ENCODE assay signal across 19 cellular contexts in genomic region chr10:104396581-104396980, GRCh38. TPM values are rescaled to one million over a fixed set of nuclear protein-coding genes. Genes with fewer than 3 reads are reported as not detected.
DNase-seq lines count a peak whose midpoint lies in the region; ATAC-seq and TF ChIP-seq lines count a peak whose summit lies in the region.
"Had no signal": no experiment of that assay in that cellular context is flagged by ENCODE, and none has a peak within 500 bp of the region (broad histone marks: within the 10 kb centered on the region; RNA-seq: fewer than 3 reads in every experiment).

No MANE protein-coding gene starts in this region.

- H3K36me3 Mint-ChIP-seq in central memory CD8-positive, alpha-beta T cell (ENCODE audit: insufficient read depth), result no peaks in the 10 kb centered on the region
- no peaks in the 10 kb centered on the region for H3K36me3 Mint-ChIP-seq in effector memory CD8-positive, alpha-beta T cell (ENCODE audit: insufficient read depth)
- no peaks in the 10 kb centered on the region for H3K36me3 Mint-ChIP-seq in naive thymus-derived CD4-positive, alpha-beta T cell
- no peaks in the 10 kb centered on the region for H3K36me3 Mint-ChIP-seq in progenitor cell of endocrine pancreas (ENCODE audit: insufficient read depth)
- H3K36me3 Mint-ChIP-seq: CD14-positive monocyte; CD4-positive, alpha-beta memory T cell; CD4-positive, CD25-positive, alpha-beta regulatory T cell; CD8-positive, alpha-beta memory T cell had no signal

- H3K27ac Mint-ChIP-seq in central memory CD8-positive, alpha-beta T cell (ENCODE audit: low read depth), result no peak overlapping the region
- H3K27ac Mint-ChIP-seq in effector memory CD8-positive, alpha-beta T cell, result peak overlapping the region; percentile 0 to 30
- H3K27ac Mint-ChIP-seq in naive thymus-derived CD4-positive, alpha-beta T cell, result no peak overlapping the region
- no peak overlapping the region for H3K27ac Mint-ChIP-seq in progenitor cell of endocrine pancreas
- H3K27ac Mint-ChIP-seq: CD14-positive monocyte; CD4-positive, CD25-positive, alpha-beta regulatory T cell had no signal

- DNase-seq in central memory CD8-positive, alpha-beta T cell (ENCODE audit: low spot score in 2 of 2), result no peak
- no peak for DNase-seq in effector memory CD8-positive, alpha-beta T cell
- DNase-seq in naive thymus-derived CD4-positive, alpha-beta T cell, result no peak
- DNase-seq in SKM-1 treated with dmso at 0.1 percent for 144 hours (lab: John Stamatoyannopoulos, UW; ENCODE audit: unreplicated experiment) (no peak), progenitor cell of endocrine pancreas (ENCODE audit: low spot score, unreplicated experiment) (no peak)
- DNase-seq: 8988T; ACHN; BE2C; C1 segment of cervical spinal cord; CD4-positive, alpha-beta memory T cell; CD4-positive, CD25-positive, alpha-beta regulatory T cell; CD8-positive, alpha-beta memory T cell; COR-L47; DMS 273 treated with DMSO at 0.1 percent for 48 hours; DMS153; DMS79 treated with DMSO at 0.1 percent for 48 hours; GF-D8 had no signal

- TF ChIP-seq CTCF in progenitor cell of endocrine pancreas (IDR thresholded peaks at IDR 0.05; ENCODE audit: unreplicated experiment), result no peak

- peaks cover 24% of the 10 kb centered on the region for H3K4me1 Mint-ChIP-seq in central memory CD8-positive, alpha-beta T cell
- H3K4me1 Mint-ChIP-seq in effector memory CD8-positive, alpha-beta T cell (ENCODE audit: low read depth in 2 of 2), result peaks cover 11 to 15% of the 10 kb centered on the region in 2 donors
- peaks cover 0 to 4% (median 2%) of the 10 kb centered on the region in 7 donors for H3K4me1 Mint-ChIP-seq in naive thymus-derived CD4-positive, alpha-beta T cell
- H3K4me1 Mint-ChIP-seq in progenitor cell of endocrine pancreas (ENCODE audit: low read depth), result peaks cover 4% of the 10 kb centered on the region
- H3K4me1 Mint-ChIP-seq: CD14-positive monocyte; CD4-positive, CD25-positive, alpha-beta regulatory T cell had no signal

- H3K36me3 ChIP-seq in naive thymus-derived CD4-positive, alpha-beta T cell (ENCODE audit: control insufficient read depth in 2 of 3, insufficient read depth in 3 of 3, low read length in 3 of 3), result no peaks in the 10 kb centered on the region
- H3K36me3 ChIP-seq: BE2C, BLaER1 had no signal

- POLR2A ChIA-PET in naive thymus-derived CD4-positive, alpha-beta T cell (lab: Charles Lee), result no interaction called here

- peak; percentile 65 for ATAC-seq in central memory CD8-positive, alpha-beta T cell (replicated peaks; ENCODE audit: extremely low read depth, poor library complexity, severe bottlenecking)
- ATAC-seq in effector memory CD8-positive, alpha-beta T cell (replicated peaks), result peak; percentile 69
- ATAC-seq in naive thymus-derived CD4-positive, alpha-beta T cell, result peak; percentile 45

- no peaks in the 10 kb centered on the region for H3K9me3 Mint-ChIP-seq in central memory CD8-positive, alpha-beta T cell
- no peaks in the 10 kb centered on the region for H3K9me3 Mint-ChIP-seq in effector memory CD8-positive, alpha-beta T cell
- H3K9me3 Mint-ChIP-seq in naive thymus-derived CD4-positive, alpha-beta T cell, result no peaks in the 10 kb centered on the region
- no peaks in the 10 kb centered on the region for H3K9me3 Mint-ChIP-seq in progenitor cell of endocrine pancreas (ENCODE audit: low read depth)
- H3K9me3 Mint-ChIP-seq: CD14-positive monocyte; CD4-positive, alpha-beta memory T cell; CD8-positive, alpha-beta memory T cell had no signal

- H3K27me3 Mint-ChIP-seq in central memory CD8-positive, alpha-beta T cell, result peaks cover 62% of the 10 kb centered on the region
- H3K27me3 Mint-ChIP-seq in effector memory CD8-positive, alpha-beta T cell, result peaks cover 31 to 72% of the 10 kb centered on the region in 2 donors
- H3K27me3 Mint-ChIP-seq in naive thymus-derived CD4-positive, alpha-beta T cell, result peaks cover 18 to 52% (median 30%) of the 10 kb centered on the region in 5 donors
- peaks cover 16% of the 10 kb centered on the region for H3K27me3 Mint-ChIP-seq in progenitor cell of endocrine pancreas

- no peaks in the 10 kb centered on the region for H3K9me3 ChIP-seq in naive thymus-derived CD4-positive, alpha-beta T cell (ENCODE audit: control insufficient read depth in 2 of 3, low read length in 3 of 3)
- H3K9me3 ChIP-seq: BE2C, BLaER1 had no signal

- H3K4me1 ChIP-seq in naive thymus-derived CD4-positive, alpha-beta T cell (ENCODE audit: control insufficient read depth in 2 of 2, insufficient read depth in 2 of 2, low read length in 2 of 2), result no peaks in the 10 kb centered on the region
- H3K4me1 ChIP-seq: BE2C, BLaER1 had no signal

- intact Hi-C loops in naive thymus-derived CD4-positive, alpha-beta T cell (cut with micrococcal nuclease), result no loop called here

- CTCF ChIA-PET in naive thymus-derived CD4-positive, alpha-beta T cell (lab: Charles Lee), result no interaction called here

- H3K4me3 ChIP-seq in naive thymus-derived CD4-positive, alpha-beta T cell (ENCODE audit: low read length), result no peak overlapping the region
- H3K4me3 ChIP-seq: BLaER1 had no signal

- H3K27me3 ChIP-seq in naive thymus-derived CD4-positive, alpha-beta T cell (ENCODE audit: control insufficient read depth in 2 of 2, insufficient read depth in 2 of 2, low read length in 2 of 2), result no peaks in the 10 kb centered on the region
- H3K27me3 ChIP-seq: BE2C, BLaER1 had no signal

- no peak overlapping the region for H3K4me3 Mint-ChIP-seq in central memory CD8-positive, alpha-beta T cell
- no peak overlapping the region for H3K4me3 Mint-ChIP-seq in effector memory CD8-positive, alpha-beta T cell
- H3K4me3 Mint-ChIP-seq in naive thymus-derived CD4-positive, alpha-beta T cell, result no peak overlapping the region
- no peak overlapping the region for H3K4me3 Mint-ChIP-seq in progenitor cell of endocrine pancreas (ENCODE audit: low read depth)
- H3K4me3 Mint-ChIP-seq: CD14-positive monocyte; CD4-positive, CD25-positive, alpha-beta regulatory T cell had no signal

- H3K27ac ChIP-seq in naive thymus-derived CD4-positive, alpha-beta T cell (ENCODE audit: low read depth, low read length), result no peak overlapping the region
- H3K27ac ChIP-seq: BLaER1 had no signal

RNA-seq across cellular contexts. Expression of gene CFAP58, which starts 42.9 kb away (rescaled TPM):
- under 1 TPM in 1 of 5 experiments, not detected in 4; 0.17 TPM for total RNA-seq in naive thymus-derived CD4-positive, alpha-beta T cell
- not detected for polyA plus RNA-seq in naive thymus-derived CD4-positive, alpha-beta T cell
- total RNA-seq in progenitor cell of endocrine pancreas, result 0.24 and 0.29 TPM in 2 replicates
- total RNA-seq: CD4-positive, alpha-beta memory T cell; CD4-positive, CD25-positive, alpha-beta regulatory T cell had no signal
- polyA plus RNA-seq: CD14-positive monocyte; CD4-positive, alpha-beta memory T cell; CD8-positive, alpha-beta memory T cell had no signal

RNA-seq across cellular contexts. Expression of gene ITPRIP, which starts 58.3 kb away (rescaled TPM):
- 100 to 1,000 TPM in 1 of 5 experiments, 10 to 100 TPM in 4; 20.0 to 129 (median 27.8) TPM for total RNA-seq in naive thymus-derived CD4-positive, alpha-beta T cell
- 10 to 100 TPM; 17.8 to 18.0 TPM for polyA plus RNA-seq in naive thymus-derived CD4-positive, alpha-beta T cell
- 6.1 and 7.0 TPM in 2 replicates for total RNA-seq in progenitor cell of endocrine pancreas

Comparison
In these comparisons a context has a peak if more than half of its experiments do, and no peak if none do; other contexts are left out.
1. H3K27ac Mint-ChIP-seq: peak in effector memory CD8-positive, alpha-beta T cell (2 of 2); none in central memory CD8-positive, alpha-beta T cell (single experiment), naive thymus-derived CD4-positive, alpha-beta T cell (0 of 9) and progenitor cell of endocrine pancreas (single experiment).
2. Peak in every context shown above with its lines, with median percentiles within 50 percentile points of each other: ATAC-seq.